24 cellular contexts compared by ENCODE assay signal in genomic region chr21:43572443-43572842, GRCh38.
"Had no signal": no experiment of that assay in that cellular context is flagged by ENCODE, and none has a peak within 500 bp of the region (broad histone marks: within the 10 kb centered on the region; RNA-seq: fewer than 3 reads in every experiment).

No MANE protein-coding gene starts in this region.

- H3K27me3 ChIP-seq: adrenal gland, ascending aorta, dorsolateral prefrontal cortex, esophagus muscularis mucosa, testis, vagina had no signal

- H3K9me3 ChIP-seq: adrenal gland, ascending aorta, esophagus muscularis mucosa, testis, vagina had no signal

- ATAC-seq: effector memory CD8-positive, alpha-beta T cell; sciatic nerve had no signal

- H3K4me3 ChIP-seq: adrenal gland, ascending aorta, dorsolateral prefrontal cortex, esophagus muscularis mucosa, smooth muscle cell, testis, vagina had no signal

- DNase-seq: activated CD4-positive, alpha-beta T cell treated with anti-CD3 and anti-CD28 coated beads for 1 hour; activated gamma-delta T cell treated with Interleukin-2 at 50 U/mL for 16 hours; activated T-cell treated with anti-CD3 and anti-CD28 coated beads, Interleukin-2, amount 50 U/mL, for 1 hour; adrenal gland; dorsolateral prefrontal cortex; effector memory CD8-positive, alpha-beta T cell; hippocampal formation; left ventricle myocardium superior; mammary epithelial cell; midbrain; occipital lobe; stimulated activated CD4-positive, alpha-beta T cell treated with anti-CD3 and anti-CD28 coated beads, Interleukin-15, amount 100 ng/mL, for 24 hours; stimulated activated CD8-positive, alpha-beta memory T cell treated with anti-CD3 and anti-CD28 coated beads, Interleukin-4, amount 100 ng/mL, for 48 hours; stimulated activated naive CD4-positive, alpha-beta T cell; T-helper 9 cell; testis had no signal

- H3K4me2 ChIP-seq: smooth muscle cell had no signal

- H3K36me3 ChIP-seq: adrenal gland, ascending aorta, esophagus muscularis mucosa, vagina had no signal

- H3K4me3 Mint-ChIP-seq: activated naive CD4-positive, alpha-beta T cell treated with anti-CD3 and anti-CD28 coated beads, Interleukin-2, amount 50 U/mL, for 24 hours; central memory CD8-positive, alpha-beta T cell; effector memory CD8-positive, alpha-beta T cell; type B pancreatic cell had no signal

- H3K9me3 Mint-ChIP-seq: activated naive CD4-positive, alpha-beta T cell treated with anti-CD3 and anti-CD28 coated beads, Interleukin-2, amount 50 U/mL, for 24 hours; central memory CD8-positive, alpha-beta T cell; effector memory CD8-positive, alpha-beta T cell; type B pancreatic cell had no signal

- H3K4me1 ChIP-seq: adrenal gland, testis, vagina had no signal

- H3K36me3 Mint-ChIP-seq: activated naive CD4-positive, alpha-beta T cell treated with anti-CD3 and anti-CD28 coated beads, Interleukin-2, amount 50 U/mL, for 24 hours; type B pancreatic cell had no signal

- H3K4me1 Mint-ChIP-seq: activated naive CD4-positive, alpha-beta T cell treated with anti-CD3 and anti-CD28 coated beads, Interleukin-2, amount 50 U/mL, for 24 hours; central memory CD8-positive, alpha-beta T cell had no signal

- H3K27ac ChIP-seq: adrenal gland, ascending aorta, esophagus muscularis mucosa, testis, vagina had no signal

- H3K27ac Mint-ChIP-seq: activated naive CD4-positive, alpha-beta T cell treated with anti-CD3 and anti-CD28 coated beads, Interleukin-2, amount 50 U/mL, for 24 hours; type B pancreatic cell had no signal
